1 cellular context compared by ENCODE assay signal in the genomic region with DNA sequence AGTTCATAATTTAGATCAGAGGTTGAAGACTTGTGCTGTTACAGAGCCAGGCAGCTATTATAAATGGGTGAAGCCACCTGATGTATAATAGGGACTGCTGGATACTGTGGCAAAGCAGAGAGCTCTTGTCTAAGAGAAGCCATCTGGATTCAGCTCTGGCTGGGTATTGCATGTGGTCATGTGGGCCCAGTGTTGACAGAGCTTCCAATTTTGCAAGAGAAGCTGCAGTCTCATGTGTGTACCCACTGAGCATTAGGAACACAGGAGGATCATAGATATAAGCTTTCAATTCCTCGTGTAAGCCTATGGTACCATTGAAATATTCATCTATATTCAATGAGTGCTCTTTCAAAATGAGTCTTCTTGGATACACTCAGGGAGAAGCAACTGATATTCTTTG.
TF ChIP-seq lines count a peak whose summit lies in the region.

No MANE protein-coding gene starts in this region.

TF ChIP-seq in liver, 16 proteins besides CTCF, POLR2A, EP300 and RAD21 (continued from another document):
- TF ChIP-seq REST (IDR thresholded peaks at IDR 0.05) (no peak), FOXA2 (IDR thresholded peaks at IDR 0.05) (peak; percentile 88), NR2F2 (IDR thresholded peaks at IDR 0.05) (no peak), EGR1 (IDR thresholded peaks at IDR 0.05; ENCODE audit: low read depth in 2 of 2) (no peak), HNF4G (IDR thresholded peaks at IDR 0.05) (no peak), YY1 (IDR thresholded peaks at IDR 0.05) (peak; percentile 42), JUND (IDR thresholded peaks at IDR 0.05) (peak in 1 of 2 donors; percentile 14), MAX (IDR thresholded peaks at IDR 0.05) (peak; percentile 17)
- TF ChIP-seq, protein P1, sequence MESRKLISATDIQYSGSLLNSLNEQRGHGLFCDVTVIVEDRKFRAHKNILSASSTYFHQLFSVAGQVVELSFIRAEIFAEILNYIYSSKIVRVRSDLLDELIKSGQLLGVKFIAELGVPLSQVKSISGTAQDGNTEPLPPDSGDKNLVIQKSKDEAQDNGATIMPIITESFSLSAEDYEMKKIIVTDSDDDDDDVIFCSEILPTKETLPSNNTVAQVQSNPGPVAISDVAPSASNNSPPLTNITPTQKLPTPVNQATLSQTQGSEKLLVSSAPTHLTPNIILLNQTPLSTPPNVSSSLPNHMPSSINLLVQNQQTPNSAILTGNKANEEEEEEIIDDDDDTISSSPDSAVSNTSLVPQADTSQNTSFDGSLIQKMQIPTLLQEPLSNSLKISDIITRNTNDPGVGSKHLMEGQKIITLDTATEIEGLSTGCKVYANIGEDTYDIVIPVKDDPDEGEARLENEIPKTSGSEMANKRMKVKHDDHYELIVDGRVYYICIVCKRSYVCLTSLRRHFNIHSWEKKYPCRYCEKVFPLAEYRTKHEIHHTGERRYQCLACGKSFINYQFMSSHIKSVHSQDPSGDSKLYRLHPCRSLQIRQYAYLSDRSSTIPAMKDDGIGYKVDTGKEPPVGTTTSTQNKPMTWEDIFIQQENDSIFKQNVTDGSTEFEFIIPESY (IDR thresholded peaks at IDR 0.05): no peak
